Comparison of ENCODE assay signal across 7 cellular contexts in genomic region chr5:109411175-109411514, GRCh38. TPM values are rescaled to one million over a fixed set of nuclear protein-coding genes. Genes with fewer than 3 reads are reported as not detected.
A peak's percentile ranks its signal among the peaks of the same experiment; 100 is the strongest.
DNase-seq lines count a peak whose midpoint lies in the region; ATAC-seq and TF ChIP-seq lines count a peak whose summit lies in the region.

No MANE protein-coding gene starts in this region.

- H3K4me1 Mint-ChIP-seq in activated T-helper 17 cell treated with anti-CD3 and anti-CD28 coated beads, Interleukin-2, amount 50 U/mL, for 72 hours: peaks cover 17% of the 10 kb centered on the region
- peaks cover 35% of the 10 kb centered on the region for H3K4me1 Mint-ChIP-seq in stimulated activated naive CD8-positive, alpha-beta T cell treated with anti-CD3 and anti-CD28 coated beads, Interleukin-15, amount 100 ng/mL, for 72 hours

- H3K27me3 ChIP-seq in HL-60 (ENCODE audit: insufficient read depth, poor library complexity, severe bottlenecking): no peaks in the 10 kb centered on the region

- no peaks in the 10 kb centered on the region for H3K27me3 Mint-ChIP-seq in activated T-helper 17 cell treated with anti-CD3 and anti-CD28 coated beads, Interleukin-2, amount 50 U/mL, for 72 hours
- H3K27me3 Mint-ChIP-seq in stimulated activated naive CD8-positive, alpha-beta T cell treated with anti-CD3 and anti-CD28 coated beads, Interleukin-15, amount 100 ng/mL, for 72 hours: no peaks in the 10 kb centered on the region

- H3K4me3 Mint-ChIP-seq in activated T-helper 17 cell treated with anti-CD3 and anti-CD28 coated beads, Interleukin-2, amount 50 U/mL, for 72 hours: peak overlapping the region; percentile 97
- H3K4me3 Mint-ChIP-seq in stimulated activated naive CD8-positive, alpha-beta T cell treated with anti-CD3 and anti-CD28 coated beads, Interleukin-15, amount 100 ng/mL, for 72 hours: peak overlapping the region; percentile 98 to 99

- H3K9me3 Mint-ChIP-seq in activated T-helper 17 cell treated with anti-CD3 and anti-CD28 coated beads, Interleukin-2, amount 50 U/mL, for 72 hours: peaks cover 9% of the 10 kb centered on the region
- peaks cover 13 to 27% of the 10 kb centered on the region in 2 donors for H3K9me3 Mint-ChIP-seq in stimulated activated naive CD8-positive, alpha-beta T cell treated with anti-CD3 and anti-CD28 coated beads, Interleukin-15, amount 100 ng/mL, for 72 hours

- ATAC-seq in activated T-helper 17 cell treated with anti-CD3 and anti-CD28 coated beads, Interleukin-2, amount 50 U/mL, for 72 hours (replicated peaks): no peak
- ATAC-seq in stimulated activated naive CD8-positive, alpha-beta T cell treated with anti-CD3 and anti-CD28 coated beads, Interleukin-15, amount 100 ng/mL, for 72 hours: no peak
- ATAC-seq in GM21423 (IDR thresholded peaks at IDR 0.05; ENCODE audit: unreplicated experiment): no peak

- peak overlapping the region; percentile 98 for H3K27ac Mint-ChIP-seq in activated T-helper 17 cell treated with anti-CD3 and anti-CD28 coated beads, Interleukin-2, amount 50 U/mL, for 72 hours
- H3K27ac Mint-ChIP-seq in stimulated activated naive CD8-positive, alpha-beta T cell treated with anti-CD3 and anti-CD28 coated beads, Interleukin-15, amount 100 ng/mL, for 72 hours: peak overlapping the region; percentile 99

- peaks cover 35% of the 10 kb centered on the region for H3K36me3 Mint-ChIP-seq in activated T-helper 17 cell treated with anti-CD3 and anti-CD28 coated beads, Interleukin-2, amount 50 U/mL, for 72 hours (ENCODE audit: low read depth)

- H3K4me3 ChIP-seq in HL-60 (replicated peaks; ENCODE audit: insufficient read depth, low read length) (peak overlapping the region; percentile 44), iPS-18c (ENCODE audit: insufficient read depth, low read depth, low read length) (peak overlapping the region; percentile 74)

- no peak for TF ChIP-seq CTCF in HL-60 (IDR thresholded peaks at IDR 0.05; ENCODE audit: insufficient read depth, low read length)

- DNase-seq in HL-60 (ENCODE audit: low read depth in 1 of 2, low spot score in 1 of 2) (no peak), retina (no peak)
- DNase-seq in stimulated activated naive CD8-positive, alpha-beta T cell treated with anti-CD3 and anti-CD28 coated beads, Interleukin-15, amount 100 ng/mL, for 72 hours: no peak
- no peak for DNase-seq in stimulated activated naive CD4-positive, alpha-beta T cell treated with Interleukin-2 at 50 U/mL for 16 hours (lab: John Stamatoyannopoulos, UW)

- H3K9me3 ChIP-seq in iPS-18c (ENCODE audit: control insufficient read depth, insufficient read depth, low read length): no peaks in the 10 kb centered on the region

- H3K27ac ChIP-seq in HL-60 (replicated peaks): peak overlapping the region; percentile 91

RNA-seq across cellular contexts. Expression of gene PJA2, which starts 1.4 kb away (rescaled TPM):
- total RNA-seq in activated T-helper 17 cell treated with anti-CD3 and anti-CD28 coated beads, Interleukin-2, amount 50 U/mL, for 72 hours: 10 to 100 TPM; 53.9 to 91.0 TPM
